In genomic region chr7:75994388-75995051, GRCh38 we compare ENCODE assay signal across 8 cellular contexts. TPM values are rescaled to one million over a fixed set of nuclear protein-coding genes. Genes with fewer than 3 reads are reported as not detected.
A peak's percentile ranks its signal among the peaks of the same experiment; 100 is the strongest.
DNase-seq lines count a peak whose midpoint lies in the region; ATAC-seq and TF ChIP-seq lines count a peak whose summit lies in the region.

TSS of gene TMEM120A (minus strand) at chr7:75994595. CDS start at chr7:75994570, 25 bp downstream.

- peak within 1 kb of the TSS; percentile 78 for H3K27ac ChIP-seq in colonic mucosa

- TF ChIP-seq CTCF in colonic mucosa (IDR thresholded peaks at IDR 0.05) = peak; percentile 16

- intact Hi-C loops in colonic mucosa (cut with DNase I) = no loop called here
- intact Hi-C loops in left colon (cut with DNase I, micrococcal nuclease) = no loop called here

- ATAC-seq in GM19328 (IDR thresholded peaks at IDR 0.05; ENCODE audit: unreplicated experiment) (peak; percentile 96), HG03469 (IDR thresholded peaks at IDR 0.05; ENCODE audit: unreplicated experiment) (peak; percentile 89), left colon (peak; percentile 92)

- peak within 1 kb of the TSS; percentile 80 to 84 for H3K9ac ChIP-seq in colonic mucosa (ENCODE audit: low read depth in 2 of 2, low read length in 2 of 2)

- no peaks in the 10 kb centered on the region for H3K4me1 ChIP-seq in colonic mucosa

- H3K27me3 ChIP-seq in colonic mucosa = no peaks in the 10 kb centered on the region

- peak; percentile 71 to 97 (median 90) for DNase-seq in C1 segment of cervical spinal cord (lab: John Stamatoyannopoulos, UW)
- DNase-seq in NCI-H526 (lab: John Stamatoyannopoulos, UW) = peak; percentile 87 to 98
- peak; percentile 95 for DNase-seq in activated CD4-positive, alpha-beta T cell treated with anti-CD3 and anti-CD28 coated beads for 48 hours
- DNase-seq in colonic mucosa = peak; percentile 97
- peak; percentile 96 to 99 for DNase-seq in left colon
- peak; percentile 91 to 98 for DNase-seq in stimulated activated CD4-positive, alpha-beta T cell treated with anti-CD3 and anti-CD28 coated beads, Interleukin-1b, Interleukin-23, amount 100 ng/mL, for 4 hours (ENCODE audit: low read depth in 2 of 2)

- no peaks in the 10 kb centered on the region for H3K9me3 ChIP-seq in colonic mucosa

- H3K4me3 ChIP-seq in colonic mucosa = peak within 1 kb of the TSS; percentile 84

- no peaks in the 10 kb centered on the region for H3K36me3 ChIP-seq in colonic mucosa

RNA-seq across cellular contexts. Expression of gene TMEM120A, which starts in this region (rescaled TPM):
- total RNA-seq in colonic mucosa (10 to 100 TPM; 56.3 to 94.1 TPM), left colon (100 to 1,000 TPM; 102 to 104 TPM)

Comparison
In these comparisons a context has a peak if more than half of its experiments do, and no peak if none do; other contexts are left out.
1. Peak in every context shown above with its lines: DNase-seq, ATAC-seq, H3K4me3 ChIP-seq and H3K27ac ChIP-seq.